ENCODE assay signal across 1 cellular context in genomic region chr19:2811735-2812413, GRCh38.
TF ChIP-seq lines count a peak whose summit lies in the region.

No MANE protein-coding gene starts in this region.

TF ChIP-seq in GM23338, 12 proteins besides CTCF, POLR2A, EP300 and RAD21 (continued from another document):
- TF ChIP-seq EZH2 (IDR thresholded peaks at IDR 0.05; ENCODE audit: low read depth, unreplicated experiment) (no peak), CREB1 (CRISPR knock-in tag; IDR thresholded peaks at IDR 0.05; ENCODE audit: low read depth) (no peak)
